In the genomic region with DNA sequence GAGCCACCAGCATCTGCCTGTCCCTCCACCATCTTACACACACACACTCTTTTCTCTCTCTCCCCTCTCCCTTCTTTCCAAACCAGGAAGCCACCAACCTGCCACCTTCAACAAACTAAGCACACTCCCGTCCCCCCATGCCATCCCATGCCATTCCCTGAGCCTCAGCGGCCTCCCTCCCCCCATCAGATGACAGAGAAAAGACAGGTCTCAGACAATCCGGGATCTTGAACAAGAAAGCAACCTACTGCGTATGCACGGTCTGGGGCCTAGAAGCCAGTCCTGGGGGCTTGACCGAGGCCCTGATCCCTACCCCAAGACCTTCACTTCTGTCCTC, we compare ENCODE assay signal across 30 cellular contexts. TPM values are rescaled to one million over a fixed set of nuclear protein-coding genes. Genes with fewer than 3 reads are reported as not detected.
DNase-seq lines count a peak whose midpoint lies in the region; ATAC-seq and TF ChIP-seq lines count a peak whose summit lies in the region.
"Had no signal": no experiment of that assay in that cellular context is flagged by ENCODE, and none has a peak within 500 bp of the region (broad histone marks: within the 10 kb centered on the region; RNA-seq: fewer than 3 reads in every experiment).

No MANE protein-coding gene starts in this region.

- H3K4me3 ChIP-seq in heart right ventricle (no peak overlapping the region), adrenal gland (no peak overlapping the region), ovary (no peak overlapping the region)
- H3K4me3 ChIP-seq: A549, stomach, transverse colon had no signal

- H3K36me3 ChIP-seq in heart right ventricle, result peaks cover 0 to 47% (median 7%) of the 10 kb centered on the region in 9 donors
- H3K36me3 ChIP-seq in adrenal gland (replicated peaks in 1 of 2), result peaks cover 0 to 27% of the 10 kb centered on the region in 2 donors
- no peaks in the 10 kb centered on the region for H3K36me3 ChIP-seq in ovary

- ATAC-seq in heart right ventricle (peak in 3 of 8 donors; percentile 1 to 17 (median 10)), left ventricle myocardium superior (no peak), HG02759 (IDR thresholded peaks at IDR 0.05; ENCODE audit: unreplicated experiment) (no peak)
- no peak for ATAC-seq in stimulated activated naive B cell treated with anti-CD40 and anti-IgM and Interleukin-4, amounts not matched to agents 10 μg/mL and 1 μg/mL and 100 μg/mL, for 72 hours (replicated peaks)
- ATAC-seq: A549, PC-3 had no signal

- TF ChIP-seq CTCF in heart right ventricle (IDR thresholded peaks at IDR 0.05) (no peak), adrenal gland (IDR thresholded peaks at IDR 0.05) (no peak), ovary (IDR thresholded peaks at IDR 0.05) (no peak)

- peaks cover 47 to 74% of the 10 kb centered on the region in 2 donors for H3K36me3 Mint-ChIP-seq in stimulated activated naive B cell treated with anti-CD40 and anti-IgM and Interleukin-4, amounts not matched to agents 10 μg/mL and 1 μg/mL and 100 μg/mL, for 72 hours

- H3K4me3 Mint-ChIP-seq in stimulated activated naive B cell treated with anti-CD40 and anti-IgM and Interleukin-4, amounts not matched to agents 10 μg/mL and 1 μg/mL and 100 μg/mL, for 72 hours, result no peak overlapping the region
- H3K4me3 Mint-ChIP-seq: mesothelial cell of epicardium had no signal

- H3K9me3 ChIP-seq in heart right ventricle (no peaks in the 10 kb centered on the region), adrenal gland (replicated peaks in 1 of 3) (no peaks in the 10 kb centered on the region), ovary (no peaks in the 10 kb centered on the region)
- H3K9me3 ChIP-seq: A549, stomach, transverse colon had no signal

- no peak for TF ChIP-seq POLR2A in adrenal gland (IDR thresholded peaks at IDR 0.05)
- TF ChIP-seq POLR2A in ovary (IDR thresholded peaks at IDR 0.05), result no peak

- TF ChIP-seq EP300 in ovary (IDR thresholded peaks at IDR 0.05), result no peak

- no peaks in the 10 kb centered on the region for H3K27me3 Mint-ChIP-seq in stimulated activated naive B cell treated with anti-CD40 and anti-IgM and Interleukin-4, amounts not matched to agents 10 μg/mL and 1 μg/mL and 100 μg/mL, for 72 hours
- H3K27me3 Mint-ChIP-seq: CD4-positive, CD25-positive, alpha-beta regulatory T cell had no signal

- DNase-seq in heart right ventricle, result no peak
- no peak for DNase-seq in left ventricle myocardium superior
- DNase-seq in adrenal gland, result no peak
- no peak for DNase-seq in stimulated activated naive B cell treated with anti-CD40 and anti-IgM and Interleukin-4, amounts not matched to agents 10 μg/mL and 1 μg/mL and 100 μg/mL, for 72 hours
- DNase-seq in stimulated activated CD4-positive, alpha-beta T cell treated with anti-CD3 and anti-CD28 coated beads, Interleukin-1b, Interleukin-23, amount 100 ng/mL, for 48 hours, result no peak
- no peak for DNase-seq in ovary
- DNase-seq: activated CD4-positive, alpha-beta T cell treated with anti-CD3 and anti-CD28 coated beads, Interleukin-2, amount 50 U/mL, for 48 hours; activated CD4-positive, CD25-positive, alpha-beta regulatory T cell treated with anti-CD3 and anti-CD28 coated beads, Interleukin-2, amount 50 U/mL, for 72 hours; activated T-cell treated with anti-CD3 and anti-CD28 coated beads, Interleukin-2, amount 50 U/mL, for 48 hours; CD4-positive, CD25-positive, alpha-beta regulatory T cell; effector CD8-positive, alpha-beta T cell; erythroblast; islet precursor cell; MV-4-11; NCI-H146; PC-3; SHP77; small intestine; stomach; T-helper 2 cell; transverse colon had no signal

- H3K27ac Mint-ChIP-seq in stimulated activated naive B cell treated with anti-CD40 and anti-IgM and Interleukin-4, amounts not matched to agents 10 μg/mL and 1 μg/mL and 100 μg/mL, for 72 hours, result peak overlapping the region; percentile 15
- H3K27ac Mint-ChIP-seq: CD4-positive, CD25-positive, alpha-beta regulatory T cell; mesothelial cell of epicardium had no signal

- H3K9me3 Mint-ChIP-seq in stimulated activated naive B cell treated with anti-CD40 and anti-IgM and Interleukin-4, amounts not matched to agents 10 μg/mL and 1 μg/mL and 100 μg/mL, for 72 hours, result no peaks in the 10 kb centered on the region
- H3K9me3 Mint-ChIP-seq: CD4-positive, CD25-positive, alpha-beta regulatory T cell; mesothelial cell of epicardium had no signal

- H3K4me1 ChIP-seq in heart right ventricle (peaks cover 4 to 54% (median 45%) of the 10 kb centered on the region in 9 donors), adrenal gland (replicated peaks in 1 of 2) (peaks cover 26 to 30% of the 10 kb centered on the region in 2 donors), ovary (ENCODE audit: insufficient read depth) (peaks cover 7% of the 10 kb centered on the region)
- H3K4me1 ChIP-seq: A549 had no signal

- WGBS in heart right ventricle, 2 donors, result 64 to 71% methylated on average over 6 of the region's 6 CpGs
- WGBS in adrenal gland, 4 donors, result 82 to 93% (median 87%) methylated on average over 5 to 6 of the region's 6 CpGs
- WGBS in ovary, 3 donors, result 87 to 93% (median 88%) methylated on average over 6 of the region's 6 CpGs

- H3K27me3 ChIP-seq in heart right ventricle, result no peaks in the 10 kb centered on the region
- H3K27me3 ChIP-seq in adrenal gland, result no peaks in the 10 kb centered on the region
- H3K27me3 ChIP-seq in layer of hippocampus (ENCODE audit: control insufficient read depth, insufficient read depth, low read length), result no peaks in the 10 kb centered on the region
- H3K27me3 ChIP-seq in ovary, result no peaks in the 10 kb centered on the region
- H3K27me3 ChIP-seq: stomach, transverse colon had no signal

- intact Hi-C loops in heart right ventricle (cut with DNase I) (no loop called here), left ventricle myocardium superior (cut with micrococcal nuclease) (no loop called here), adrenal gland (cut with DNase I) (no loop called here), ovary (cut with DNase I) (no loop called here)

- H3K27ac ChIP-seq in heart right ventricle, result peak overlapping the region in 9 of 10 donors; percentile 17 to 69 (median 50)
- H3K27ac ChIP-seq in adrenal gland, result peak overlapping the region in 3 of 5 donors; percentile 32 to 67 (median 57)
- peak overlapping the region; percentile 40 for H3K27ac ChIP-seq in layer of hippocampus (ENCODE audit: low read depth, low read length)
- no peak overlapping the region for H3K27ac ChIP-seq in ovary
- H3K27ac ChIP-seq: A549, stomach, transverse colon had no signal

- H3K4me1 Mint-ChIP-seq in stimulated activated naive B cell treated with anti-CD40 and anti-IgM and Interleukin-4, amounts not matched to agents 10 μg/mL and 1 μg/mL and 100 μg/mL, for 72 hours, result peaks cover 42 to 78% of the 10 kb centered on the region in 2 donors
- H3K4me1 Mint-ChIP-seq: mesothelial cell of epicardium had no signal

RNA-seq across cellular contexts. Expression of a gene that starts 19.4 kb away (rescaled TPM):
- total RNA-seq in heart right ventricle, result 100 to 1,000 TPM; 117 to 147 (median 127) TPM
- 10 to 100 TPM; 56.7 to 57.6 TPM for polyA plus RNA-seq in heart right ventricle
- 135 TPM for total RNA-seq in left ventricle myocardium superior
- 100 to 1,000 TPM in 5 of 8 donors, 10 to 100 TPM in 3; 49.2 to 195 (median 128) TPM for total RNA-seq in adrenal gland
- polyA plus RNA-seq in adrenal gland, result 100 to 1,000 TPM in 2 of 3 donors, 10 to 100 TPM in 1; 72.9 to 123 (median 107) TPM
- total RNA-seq in ovary, result 100 to 1,000 TPM in 5 of 7 donors, 10 to 100 TPM in 2; 78.4 to 160 (median 141) TPM
- polyA plus RNA-seq in ovary, result 10 to 100 TPM; 81.2 to 82.0 TPM

RNA-seq across cellular contexts. Expression of a gene that starts 39.2 kb away (rescaled TPM):
- total RNA-seq in heart right ventricle, result not detected
- polyA plus RNA-seq in heart right ventricle, result under 1 TPM; 0.04 to 0.15 TPM
- not detected for total RNA-seq in left ventricle myocardium superior
- total RNA-seq in adrenal gland, result 1 to 10 TPM in 4 of 8 donors, under 1 TPM in 1, not detected in 3; 0.27 to 3.0 (median 1.3) TPM
- polyA plus RNA-seq in adrenal gland, result 1 to 10 TPM in 1 of 3 donors, under 1 TPM in 1, not detected in 1; 0.72 to 1.0 TPM
- total RNA-seq in ovary, result under 1 TPM; 0.35 to 0.83 (median 0.43) TPM
- polyA plus RNA-seq in ovary, result under 1 TPM; 0.17 to 0.22 TPM
- total RNA-seq: G401, LHCN-M2, osteoblast, PC-3, stomach had no signal

RNA-seq across cellular contexts. Expression of a gene that starts 47.5 kb away (rescaled TPM):
- total RNA-seq in heart right ventricle (not detected), left ventricle myocardium superior (not detected), adrenal gland (under 1 TPM in 1 of 8 donors, not detected in 7; 0.32 TPM), ovary (not detected)
- polyA plus RNA-seq in heart right ventricle (not detected), adrenal gland (under 1 TPM in 2 of 3 donors, not detected in 1; 0.51 to 0.56 TPM), ovary (not detected)
- total RNA-seq: CD4-positive, CD25-positive, alpha-beta regulatory T cell; G401; LHCN-M2; lower leg skin; mesothelial cell of epicardium; osteoblast; renal cortical epithelial cell; transverse colon had no signal
- polyA plus RNA-seq: A549; CD4-positive, CD25-positive, alpha-beta regulatory T cell had no signal

Comparison
In these comparisons a context has a peak if more than half of its experiments do, and no peak if none do; other contexts are left out.
1. H3K27ac ChIP-seq: peak in heart right ventricle (9 of 10), adrenal gland (3 of 5) and layer of hippocampus (single experiment); none in ovary (0 of 2).